In genomic region chr12:112153900-112154234, GRCh38 we compare ENCODE assay signal across 14 cellular contexts.
"Had no signal": no experiment of that assay in that cellular context is flagged by ENCODE, and none has a peak within 500 bp of the region (broad histone marks: within the 10 kb centered on the region; RNA-seq: fewer than 3 reads in every experiment).

No MANE protein-coding gene starts in this region.

- H3K4me3 Mint-ChIP-seq: activated CD4-positive, alpha-beta T cell treated with anti-CD3 and anti-CD28 coated beads, Interleukin-2, amount 10 ng/mL, durations not matched to agents 7 days and 5 days; activated naive CD8-positive, alpha-beta T cell treated with anti-CD3 and anti-CD28 coated beads, Interleukin-2, amount 50 U/mL, for 24 hours; central memory CD8-positive, alpha-beta T cell; WTC11 had no signal

- H3K27ac Mint-ChIP-seq: activated CD4-positive, alpha-beta T cell treated with anti-CD3 and anti-CD28 coated beads, Interleukin-2, amount 10 ng/mL, durations not matched to agents 7 days and 5 days; activated naive CD8-positive, alpha-beta T cell treated with anti-CD3 and anti-CD28 coated beads, Interleukin-2, amount 50 U/mL, for 24 hours; WTC11 had no signal

- H3K27ac ChIP-seq: esophagus muscularis mucosa, ovary, stomach, thyroid gland had no signal

- H3K4me1 Mint-ChIP-seq: WTC11 had no signal

- DNase-seq: activated CD4-positive, alpha-beta T cell treated with anti-CD3 and anti-CD28 coated beads, Interleukin-2, amount 10 ng/mL, durations not matched to agents 7 days and 5 days; activated naive CD4-positive, alpha-beta T cell; activated naive CD8-positive, alpha-beta T cell treated with anti-CD3 and anti-CD28 coated beads, Interleukin-2, amount 50 U/mL, for 24 hours; glutamatergic neuron; mammary epithelial cell; mucosa of descending colon; ovary; stimulated activated CD4-positive, alpha-beta T cell treated with anti-CD3 and anti-CD28 coated beads, Interleukin-4, amount 100 ng/mL, for 1 hour; stimulated activated CD8-positive, alpha-beta memory T cell treated with anti-CD3 and anti-CD28 coated beads, Interleukin-4, amount 100 ng/mL, for 48 hours; stomach; thyroid gland had no signal

- H3K27me3 Mint-ChIP-seq: activated CD4-positive, alpha-beta T cell treated with anti-CD3 and anti-CD28 coated beads, Interleukin-2, amount 10 ng/mL, durations not matched to agents 7 days and 5 days; activated naive CD8-positive, alpha-beta T cell treated with anti-CD3 and anti-CD28 coated beads, Interleukin-2, amount 50 U/mL, for 24 hours; central memory CD8-positive, alpha-beta T cell had no signal

- ATAC-seq: activated naive CD8-positive, alpha-beta T cell treated with anti-CD3 and anti-CD28 coated beads, Interleukin-2, amount 50 U/mL, for 24 hours; WTC11 had no signal
